Comparison of ENCODE assay signal across 16 cellular contexts in the genomic region with DNA sequence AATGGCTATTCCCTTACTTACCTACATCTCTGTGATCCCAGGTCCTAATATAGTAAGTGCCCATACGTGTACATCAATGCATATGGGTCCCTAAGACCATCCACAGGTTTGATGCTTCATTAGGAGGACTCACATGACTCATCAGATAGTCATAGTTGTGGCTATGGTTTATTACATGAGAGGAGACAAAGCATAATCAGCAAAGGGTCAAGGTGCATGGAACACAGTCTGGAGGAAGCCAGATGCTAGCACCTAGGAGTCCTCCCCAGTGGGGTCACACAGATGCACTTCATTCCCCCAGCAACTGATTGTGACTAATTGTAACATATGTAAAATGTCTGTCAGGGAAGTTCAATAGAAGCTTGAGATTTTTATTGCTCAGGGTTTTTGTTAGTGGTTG. TPM values are rescaled to one million over a fixed set of nuclear protein-coding genes. Genes with fewer than 3 reads are reported as not detected.
DNase-seq lines count a peak whose midpoint lies in the region; ATAC-seq, FAIRE-seq and TF ChIP-seq lines count a peak whose summit lies in the region.
"Had no signal": no experiment of that assay in that cellular context is flagged by ENCODE, and none has a peak within 500 bp of the region (broad histone marks: within the 10 kb centered on the region; RNA-seq: fewer than 3 reads in every experiment).

No MANE protein-coding gene starts in this region.

- TF ChIP-seq POLR2A in H54 (IDR thresholded peaks at IDR 0.05; ENCODE audit: low read depth, low read length): no peak

- TF ChIP-seq CTCF in RWPE1 (conservative IDR thresholded peaks at IDR 0.05; ENCODE audit: low read depth) (no peak), fibroblast of lung (conservative IDR thresholded peaks at IDR 0.05 in 1 of 2, IDR thresholded peaks at IDR 0.05 in 1 of 2; ENCODE audit: low read depth in 1 of 2, low read length in 2 of 2) (no peak)

- H3K4me1 ChIP-seq in fibroblast of lung (ENCODE audit: control insufficient read depth, extremely low read depth, insufficient read depth, low read length): no peaks in the 10 kb centered on the region
- H3K4me1 ChIP-seq: esophagus muscularis mucosa had no signal

- no peaks in the 10 kb centered on the region for H3K27me3 Mint-ChIP-seq in effector memory CD8-positive, alpha-beta T cell
- H3K27me3 Mint-ChIP-seq in activated CD8-positive, alpha-beta memory T cell treated with anti-CD3 and anti-CD28 coated beads, Interleukin-2, amount 10 ng/mL, durations not matched to agents 7 days and 5 days: no peaks in the 10 kb centered on the region
- H3K27me3 Mint-ChIP-seq: activated naive CD4-positive, alpha-beta T cell treated with anti-CD3 and anti-CD28 coated beads, Interleukin-2, amount 50 U/mL, for 24 hours; CD4-positive, alpha-beta T cell had no signal

- H3K4me3 Mint-ChIP-seq in effector memory CD8-positive, alpha-beta T cell: no peak overlapping the region
- no peak overlapping the region for H3K4me3 Mint-ChIP-seq in activated CD8-positive, alpha-beta memory T cell treated with anti-CD3 and anti-CD28 coated beads, Interleukin-2, amount 10 ng/mL, durations not matched to agents 7 days and 5 days
- H3K4me3 Mint-ChIP-seq: activated naive CD4-positive, alpha-beta T cell treated with anti-CD3 and anti-CD28 coated beads, Interleukin-2, amount 50 U/mL, for 24 hours; CD4-positive, alpha-beta T cell had no signal

- no peak overlapping the region for H3K9ac ChIP-seq in fibroblast of lung (ENCODE audit: insufficient read depth, low read length)

- H3K79me2 ChIP-seq in fibroblast of lung (ENCODE audit: control insufficient read depth, insufficient read depth, low read length): no peaks in the 10 kb centered on the region

- CTCF ChIA-PET in RWPE1 (lab: Yijun Ruan, JAX): no interaction called here
- CTCF ChIA-PET in activated CD8-positive, alpha-beta memory T cell treated with anti-CD3 and anti-CD28 coated beads, Interleukin-2, amount 10 ng/mL, durations not matched to agents 7 days and 5 days (lab: Charles Lee): no interaction called here

- H3K9me3 ChIP-seq in fibroblast of lung (ENCODE audit: control insufficient read depth, insufficient read depth, low read depth, low read length): no peaks in the 10 kb centered on the region
- H3K9me3 ChIP-seq: esophagus muscularis mucosa had no signal

- no peak for ATAC-seq in HG03108 (IDR thresholded peaks at IDR 0.05; ENCODE audit: unreplicated experiment)
- no peak for ATAC-seq in effector memory CD8-positive, alpha-beta T cell (replicated peaks)
- ATAC-seq in activated CD8-positive, alpha-beta memory T cell treated with anti-CD3 and anti-CD28 coated beads, Interleukin-2, amount 10 ng/mL, durations not matched to agents 7 days and 5 days: no peak
- ATAC-seq: right cardiac atrium had no signal

- POLR2A ChIA-PET in RWPE1 (lab: Yijun Ruan, JAX; ENCODE audit: low non-redundant PET): no interaction called here

- DNase-seq in A172 (ENCODE audit: low spot score) (peak; percentile 16), H54 (ENCODE audit: insufficient read length, low spot score) (no peak), RWPE1 (ENCODE audit: low spot score) (peak; percentile 49), fibroblast of lung (ENCODE audit: low read depth in 2 of 2) (peak; percentile 19 to 55), activated gamma-delta T cell (lab: John Stamatoyannopoulos, UW) (no peak)
- no peak for DNase-seq in effector memory CD8-positive, alpha-beta T cell
- no peak for DNase-seq in activated CD8-positive, alpha-beta memory T cell treated with anti-CD3 and anti-CD28 coated beads, Interleukin-2, amount 10 ng/mL, durations not matched to agents 7 days and 5 days
- DNase-seq: activated CD4-positive, alpha-beta T cell treated with anti-CD3 and anti-CD28 coated beads, Interleukin-2, amount 50 U/mL, for 4 hours; CD4-positive, alpha-beta T cell; dorsolateral prefrontal cortex; nucleus accumbens; stimulated activated CD4-positive, alpha-beta T cell treated with anti-CD3 and anti-CD28 coated beads, Interleukin-2, amount 100 ng/mL, for 24 hours had no signal

- H3K4me2 ChIP-seq in fibroblast of lung (ENCODE audit: extremely low read depth, insufficient read depth, low read length): no peak overlapping the region

- H2AFZ ChIP-seq in fibroblast of lung (ENCODE audit: low read length): no peak overlapping the region

- no peaks in the 10 kb centered on the region for H3K9me3 Mint-ChIP-seq in effector memory CD8-positive, alpha-beta T cell
- no peaks in the 10 kb centered on the region for H3K9me3 Mint-ChIP-seq in activated CD8-positive, alpha-beta memory T cell treated with anti-CD3 and anti-CD28 coated beads, Interleukin-2, amount 10 ng/mL, durations not matched to agents 7 days and 5 days (ENCODE audit: low read depth)
- H3K9me3 Mint-ChIP-seq: activated naive CD4-positive, alpha-beta T cell treated with anti-CD3 and anti-CD28 coated beads, Interleukin-2, amount 50 U/mL, for 24 hours; CD4-positive, alpha-beta T cell had no signal

- H3K4me1 Mint-ChIP-seq in effector memory CD8-positive, alpha-beta T cell (ENCODE audit: low read depth in 2 of 2): peaks cover 0 to 3% of the 10 kb centered on the region in 2 donors
- H3K4me1 Mint-ChIP-seq in activated CD8-positive, alpha-beta memory T cell treated with anti-CD3 and anti-CD28 coated beads, Interleukin-2, amount 10 ng/mL, durations not matched to agents 7 days and 5 days: no peaks in the 10 kb centered on the region

- H3K36me3 Mint-ChIP-seq in effector memory CD8-positive, alpha-beta T cell (ENCODE audit: insufficient read depth): peaks cover 49% of the 10 kb centered on the region
- H3K36me3 Mint-ChIP-seq in activated CD8-positive, alpha-beta memory T cell treated with anti-CD3 and anti-CD28 coated beads, Interleukin-2, amount 10 ng/mL, durations not matched to agents 7 days and 5 days: peaks cover 47% of the 10 kb centered on the region

- FAIRE-seq in H54 (lab: Jason Lieb, UNC): peak; percentile 61

- H3K36me3 ChIP-seq in fibroblast of lung (ENCODE audit: control insufficient read depth, insufficient read depth, low read length): no peaks in the 10 kb centered on the region

- no peak overlapping the region for H3K4me3 ChIP-seq in fibroblast of lung (replicated peaks in 1 of 4; ENCODE audit: control extremely low read depth in 1 of 4, insufficient read depth in 1 of 4, low read depth in 3 of 4, low read length in 4 of 4)
- H3K4me3 ChIP-seq: dorsolateral prefrontal cortex, esophagus muscularis mucosa had no signal

- no peak overlapping the region for H3K27ac Mint-ChIP-seq in effector memory CD8-positive, alpha-beta T cell
- H3K27ac Mint-ChIP-seq in activated CD8-positive, alpha-beta memory T cell treated with anti-CD3 and anti-CD28 coated beads, Interleukin-2, amount 10 ng/mL, durations not matched to agents 7 days and 5 days: no peak overlapping the region
- H3K27ac Mint-ChIP-seq: activated naive CD4-positive, alpha-beta T cell treated with anti-CD3 and anti-CD28 coated beads, Interleukin-2, amount 50 U/mL, for 24 hours; CD4-positive, alpha-beta T cell had no signal

- H3K27ac ChIP-seq in RWPE1: no peak overlapping the region
- no peak overlapping the region for H3K27ac ChIP-seq in fibroblast of lung (ENCODE audit: insufficient read depth, low read length)
- H3K27ac ChIP-seq: esophagus muscularis mucosa had no signal

- H3K27me3 ChIP-seq in fibroblast of lung (ENCODE audit: control insufficient read depth, insufficient read depth, low read length): no peaks in the 10 kb centered on the region
- H3K27me3 ChIP-seq: dorsolateral prefrontal cortex, esophagus muscularis mucosa had no signal

- H4K20me1 ChIP-seq in fibroblast of lung (ENCODE audit: control insufficient read depth, extremely low read depth, insufficient read depth, low read length): no peaks in the 10 kb centered on the region

RNA-seq across cellular contexts. Expression of a gene that starts 42.8 kb away (rescaled TPM):
- total RNA-seq in A172 (2014; rRNA removed; shearing (Covaris generic)): 59.6 and 62.2 TPM in 2 replicates
- total RNA-seq in fibroblast of lung: 61.1 and 103 TPM in 2 replicates
- polyA plus RNA-seq in fibroblast of lung: 60.6 and 79.0 TPM in 2 replicates
- 41.1 and 55.5 TPM in 2 replicates for polyA plus RNA-seq in fibroblast of lung (2012)
- 43.6 and 117 TPM in 2 replicates for polyA minus RNA-seq in fibroblast of lung (ENCODE audit: low replicate concordance)
- 10 to 100 TPM; 33.7 to 35.7 TPM for total RNA-seq in activated CD8-positive, alpha-beta memory T cell treated with anti-CD3 and anti-CD28 coated beads, Interleukin-2, amount 10 ng/mL, durations not matched to agents 7 days and 5 days

RNA-seq across cellular contexts. Expression of a gene that starts 43.1 kb away (rescaled TPM):
- total RNA-seq in A172 (2014; rRNA removed; shearing (Covaris generic)): 68.9 and 73.8 TPM in 2 replicates
- total RNA-seq in fibroblast of lung: 52.4 and 96.1 TPM in 2 replicates
- 87.5 and 111 TPM in 2 replicates for polyA plus RNA-seq in fibroblast of lung
- 45.9 and 52.4 TPM in 2 replicates for polyA plus RNA-seq in fibroblast of lung (2012)
- 8.6 and 9.6 TPM in 2 replicates for polyA minus RNA-seq in fibroblast of lung (ENCODE audit: low replicate concordance)
- 10 to 100 TPM; 22.1 to 25.4 TPM for total RNA-seq in activated CD8-positive, alpha-beta memory T cell treated with anti-CD3 and anti-CD28 coated beads, Interleukin-2, amount 10 ng/mL, durations not matched to agents 7 days and 5 days

Comparison
In these comparisons a context has a peak if more than half of its experiments do, and no peak if none do; other contexts are left out.
1. DNase-seq: peak in A172 (single experiment), RWPE1 (single experiment) and fibroblast of lung (2 of 2); none in H54 (single experiment), activated gamma-delta T cell (single experiment), effector memory CD8-positive, alpha-beta T cell (0 of 3) and activated CD8-positive, alpha-beta memory T cell treated with anti-CD3 and anti-CD28 coated beads, Interleukin-2, amount 10 ng/mL, durations not matched to agents 7 days and 5 days (single experiment).